In genomic region chr16:10969615-10970014, GRCh38 we compare ENCODE assay signal across 30 cellular contexts.
"Had no signal": no experiment of that assay in that cellular context is flagged by ENCODE, and none has a peak within 500 bp of the region (broad histone marks: within the 10 kb centered on the region; RNA-seq: fewer than 3 reads in every experiment).

No MANE protein-coding gene starts in this region.

- H3K4me1 Mint-ChIP-seq: immature natural killer cell had no signal

- H3K4me1 ChIP-seq: uterus had no signal

- H3K27ac ChIP-seq: esophagus muscularis mucosa, foreskin keratinocyte, heart left ventricle, ovary, skin epidermis, testis, uterus had no signal

- H3K9me3 ChIP-seq: esophagus muscularis mucosa, heart left ventricle, ovary, testis, uterus had no signal

- H3K27me3 ChIP-seq: esophagus muscularis mucosa, foreskin keratinocyte, heart left ventricle, ovary, testis, uterus had no signal

- FAIRE-seq: bronchial epithelial cell, kidney had no signal

- H3K9me3 Mint-ChIP-seq: activated CD4-positive, alpha-beta T cell treated with anti-CD3 and anti-CD28 coated beads, Interleukin-2, amount 10 ng/mL, durations not matched to agents 7 days and 5 days; activated naive CD4-positive, alpha-beta T cell treated with anti-CD3 and anti-CD28 coated beads, Interleukin-2, amount 50 U/mL, for 24 hours; central memory CD8-positive, alpha-beta T cell; immature natural killer cell; mesothelial cell of epicardium; naive B cell; nephron progenitor cell had no signal

- H3K4me3 Mint-ChIP-seq: activated CD4-positive, alpha-beta memory T cell treated with anti-CD3 and anti-CD28 coated beads, Interleukin-2, amount 10 ng/mL, durations not matched to agents 7 days and 5 days; activated CD4-positive, alpha-beta T cell treated with anti-CD3 and anti-CD28 coated beads, Interleukin-2, amount 10 ng/mL, durations not matched to agents 7 days and 5 days; activated naive CD4-positive, alpha-beta T cell treated with anti-CD3 and anti-CD28 coated beads, Interleukin-2, amount 50 U/mL, for 24 hours; activated naive CD8-positive, alpha-beta T cell treated with anti-CD3 and anti-CD28 coated beads, Interleukin-2, amount 50 U/mL, for 24 hours; central memory CD8-positive, alpha-beta T cell; immature natural killer cell; mesothelial cell of epicardium; naive B cell; nephron progenitor cell; stimulated activated effector memory CD8-positive, alpha-beta T cell treated with anti-CD3 and anti-CD28 coated beads, Interleukin-12 subunit alpha, Interleukin-12 subunit beta, amount 100 ng/mL, for 72 hours had no signal

- ATAC-seq: activated naive CD8-positive, alpha-beta T cell treated with anti-CD3 and anti-CD28 coated beads, Interleukin-2, amount 50 U/mL, for 24 hours; foreskin keratinocyte; heart left ventricle; left colon; stimulated activated effector memory CD8-positive, alpha-beta T cell treated with anti-CD3 and anti-CD28 coated beads, Interleukin-12 subunit alpha, Interleukin-12 subunit beta, amount 100 ng/mL, for 72 hours had no signal

- H3K27ac Mint-ChIP-seq: activated CD4-positive, alpha-beta memory T cell treated with anti-CD3 and anti-CD28 coated beads, Interleukin-2, amount 10 ng/mL, durations not matched to agents 7 days and 5 days; immature natural killer cell; mesothelial cell of epicardium; nephron progenitor cell; progenitor cell of endocrine pancreas; stimulated activated effector memory CD8-positive, alpha-beta T cell treated with anti-CD3 and anti-CD28 coated beads, Interleukin-12 subunit alpha, Interleukin-12 subunit beta, amount 100 ng/mL, for 72 hours had no signal

- DNase-seq: activated CD4-positive, alpha-beta memory T cell treated with anti-CD3 and anti-CD28 coated beads, Interleukin-2, amount 10 ng/mL, durations not matched to agents 7 days and 5 days; activated CD4-positive, alpha-beta T cell treated with anti-CD3 and anti-CD28 coated beads, Interleukin-2, amount 10 ng/mL, durations not matched to agents 7 days and 5 days; activated CD4-positive, CD25-positive, alpha-beta regulatory T cell treated with anti-CD3 and anti-CD28 coated beads, Interleukin-2, amount 50 U/mL, for 72 hours; activated naive CD8-positive, alpha-beta T cell treated with anti-CD3 and anti-CD28 coated beads, Interleukin-2, amount 50 U/mL, for 24 hours; activated T-cell treated with anti-CD3 and anti-CD28 coated beads, Interleukin-2, amount 50 U/mL, for 48 hours; amygdala; dermis blood vessel endothelial cell; effector CD4-positive, alpha-beta T cell; foreskin keratinocyte; heart left ventricle; hypothalamus; immature natural killer cell; kidney; left colon; naive B cell; nephron progenitor cell; ovary; stimulated activated CD4-positive, alpha-beta T cell treated with anti-CD3 and anti-CD28 coated beads, Interleukin-4, amount 100 ng/mL, for 24 hours; T1000; testis; trophoblast cell; uterus had no signal

- H3K36me3 ChIP-seq: ovary, uterus had no signal

- H3K27me3 Mint-ChIP-seq: activated CD4-positive, alpha-beta memory T cell treated with anti-CD3 and anti-CD28 coated beads, Interleukin-2, amount 10 ng/mL, durations not matched to agents 7 days and 5 days; activated CD4-positive, alpha-beta T cell treated with anti-CD3 and anti-CD28 coated beads, Interleukin-2, amount 10 ng/mL, durations not matched to agents 7 days and 5 days; activated naive CD4-positive, alpha-beta T cell treated with anti-CD3 and anti-CD28 coated beads, Interleukin-2, amount 50 U/mL, for 24 hours; activated naive CD8-positive, alpha-beta T cell treated with anti-CD3 and anti-CD28 coated beads, Interleukin-2, amount 50 U/mL, for 24 hours; central memory CD8-positive, alpha-beta T cell; naive B cell; progenitor cell of endocrine pancreas had no signal

- H3K4me3 ChIP-seq: esophagus muscularis mucosa, heart left ventricle, ovary, skin epidermis, testis, uterus had no signal
